ENCODE assay signal across 1 cellular context in the genomic region with DNA sequence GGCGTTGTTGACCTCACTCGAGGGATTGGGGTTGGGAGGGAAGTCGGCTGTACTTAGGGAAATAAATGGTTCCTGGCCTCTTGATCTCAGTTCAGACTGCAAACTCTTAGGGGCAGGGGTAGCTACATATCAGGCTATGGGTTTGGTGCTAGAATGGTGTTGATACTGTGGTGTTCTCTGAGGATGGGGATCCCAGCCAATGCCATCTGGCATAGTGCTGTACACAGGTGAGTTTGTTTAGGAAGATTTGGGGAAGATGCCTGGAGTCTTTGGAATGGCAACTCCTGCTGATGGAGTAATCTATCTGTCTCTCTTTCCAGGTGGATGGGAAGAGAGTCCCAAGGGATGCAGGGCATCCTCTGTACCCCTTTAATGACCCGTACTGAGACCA.
TF ChIP-seq lines count a peak whose summit lies in the region.

No MANE protein-coding gene starts in this region.

TF ChIP-seq in SK-N-SH treated with all-trans-retinoic acid at 6 μM for 48 hours, 23 proteins besides CTCF, POLR2A, EP300 and RAD21 (continued from another document):
- no peak for TF ChIP-seq TSHZ2 (CRISPR knock-in tag; IDR thresholded peaks at IDR 0.05)
- no peak for TF ChIP-seq CSDC2 (CRISPR knock-in tag; IDR thresholded peaks at IDR 0.05)
- no peak for TF ChIP-seq OSR1 (CRISPR knock-in tag; IDR thresholded peaks at IDR 0.05)
- TF ChIP-seq, protein P1, sequence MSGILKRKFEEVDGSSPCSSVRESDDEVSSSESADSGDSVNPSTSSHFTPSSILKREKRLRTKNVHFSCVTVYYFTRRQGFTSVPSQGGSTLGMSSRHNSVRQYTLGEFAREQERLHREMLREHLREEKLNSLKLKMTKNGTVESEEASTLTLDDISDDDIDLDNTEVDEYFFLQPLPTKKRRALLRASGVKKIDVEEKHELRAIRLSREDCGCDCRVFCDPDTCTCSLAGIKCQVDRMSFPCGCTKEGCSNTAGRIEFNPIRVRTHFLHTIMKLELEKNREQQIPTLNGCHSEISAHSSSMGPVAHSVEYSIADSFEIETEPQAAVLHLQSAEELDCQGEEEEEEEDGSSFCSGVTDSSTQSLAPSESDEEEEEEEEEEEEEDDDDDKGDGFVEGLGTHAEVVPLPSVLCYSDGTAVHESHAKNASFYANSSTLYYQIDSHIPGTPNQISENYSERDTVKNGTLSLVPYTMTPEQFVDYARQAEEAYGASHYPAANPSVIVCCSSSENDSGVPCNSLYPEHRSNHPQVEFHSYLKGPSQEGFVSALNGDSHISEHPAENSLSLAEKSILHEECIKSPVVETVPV (CRISPR knock-in tag; IDR thresholded peaks at IDR 0.05), result no peak
- TF ChIP-seq TOX (CRISPR knock-in tag; IDR thresholded peaks at IDR 0.05; ENCODE audit: borderline replicate concordance), result no peak
- TF ChIP-seq PPARA (CRISPR knock-in tag; IDR thresholded peaks at IDR 0.05; ENCODE audit: borderline replicate concordance), result no peak
- no peak for TF ChIP-seq POU6F1 (CRISPR knock-in tag; IDR thresholded peaks at IDR 0.05; ENCODE audit: borderline replicate concordance, low read depth)
- TF ChIP-seq, protein P2, sequence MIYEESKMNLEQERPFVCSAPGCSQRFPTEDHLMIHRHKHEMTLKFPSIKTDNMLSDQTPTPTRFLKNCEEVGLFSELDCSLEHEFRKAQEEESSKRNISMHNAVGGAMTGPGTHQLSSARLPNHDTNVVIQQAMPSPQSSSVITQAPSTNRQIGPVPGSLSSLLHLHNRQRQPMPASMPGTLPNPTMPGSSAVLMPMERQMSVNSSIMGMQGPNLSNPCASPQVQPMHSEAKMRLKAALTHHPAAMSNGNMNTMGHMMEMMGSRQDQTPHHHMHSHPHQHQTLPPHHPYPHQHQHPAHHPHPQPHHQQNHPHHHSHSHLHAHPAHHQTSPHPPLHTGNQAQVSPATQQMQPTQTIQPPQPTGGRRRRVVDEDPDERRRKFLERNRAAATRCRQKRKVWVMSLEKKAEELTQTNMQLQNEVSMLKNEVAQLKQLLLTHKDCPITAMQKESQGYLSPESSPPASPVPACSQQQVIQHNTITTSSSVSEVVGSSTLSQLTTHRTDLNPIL (CRISPR knock-in tag; IDR thresholded peaks at IDR 0.05; ENCODE audit: low read depth), result no peak
- no peak for TF ChIP-seq GLIS3 (CRISPR knock-in tag; IDR thresholded peaks at IDR 0.05)
